Comparison of ENCODE assay signal across 1 cellular context in genomic region chr13:48094781-48095502, GRCh38.
A peak's percentile ranks its signal among the peaks of the same experiment; 100 is the strongest.
TF ChIP-seq lines count a peak whose summit lies in the region.

Gene MED4, minus strand, starts transcription at chr13:48095104. Its CDS starts 26 bp downstream, at chr13:48095078.

TF ChIP-seq in K562, 482 proteins besides CTCF, POLR2A, EP300 and RAD21 (continued from another document and continues in another):
- no peak for TF ChIP-seq ERF (CRISPR knock-in tag; IDR thresholded peaks at IDR 0.05)
- no peak for TF ChIP-seq PTTG1 (tag; IDR thresholded peaks at IDR 0.05; ENCODE audit: low read depth)
- no peak for TF ChIP-seq SFPQ (IDR thresholded peaks at IDR 0.05; ENCODE audit: low read depth, low read length)
- TF ChIP-seq ZNF778 (CRISPR knock-in tag; IDR thresholded peaks at IDR 0.05), result no peak
- TF ChIP-seq PURB (CRISPR knock-in tag; IDR thresholded peaks at IDR 0.05; ENCODE audit: low read depth), result no peak
- TF ChIP-seq ZNF584 (CRISPR knock-in tag; IDR thresholded peaks at IDR 0.05; ENCODE audit: low read depth), result no peak
- TF ChIP-seq HNRNPH1 (optimal IDR thresholded peaks at IDR 0.05; ENCODE audit: low read depth, low read length), result no peak
- TF ChIP-seq KDM1A (IDR thresholded peaks at IDR 0.05), result no peak
- TF ChIP-seq XRCC3 (IDR thresholded peaks at IDR 0.05), result no peak
- TF ChIP-seq CREB3L1 (IDR thresholded peaks at IDR 0.05; ENCODE audit: borderline replicate concordance, low read depth), result peak; percentile 71; the same call in 1 of the 2 replicates
- peak; percentile 46; the same call in 1 of the 2 replicates for TF ChIP-seq TRIM28 (IDR thresholded peaks at IDR 0.05)
- no peak for TF ChIP-seq PYGO2 (tag; IDR thresholded peaks at IDR 0.05)
- TF ChIP-seq SIX5 (IDR thresholded peaks at IDR 0.05; ENCODE audit: borderline replicate concordance in 1 of 2, insufficient read depth in 1 of 2, low read depth in 1 of 2, low read length in 2 of 2), result no peak
- TF ChIP-seq RBBP5 (IDR thresholded peaks at IDR 0.05; ENCODE audit: borderline replicate concordance, insufficient read depth, low read length, poor library complexity, severe bottlenecking), result peak; percentile 70
- no peak for TF ChIP-seq ZNF217 (CRISPR knock-in tag; IDR thresholded peaks at IDR 0.05)
- no peak for TF ChIP-seq GTF2A2 (tag; IDR thresholded peaks at IDR 0.05)
- no peak for TF ChIP-seq TFE3 (CRISPR knock-in tag; IDR thresholded peaks at IDR 0.05)
- TF ChIP-seq NFATC3 (IDR thresholded peaks at IDR 0.05), result 0 out of 2 replicates have a peak, but pooled peaks have one; percentile 23
- TF ChIP-seq ZFP91 (CRISPR knock-in tag; IDR thresholded peaks at IDR 0.05), result no peak
- no peak for TF ChIP-seq BACH1 (tag; IDR thresholded peaks at IDR 0.05)
- no peak for TF ChIP-seq TCF7L2 (IDR thresholded peaks at IDR 0.05; ENCODE audit: low read depth, low read length)
- TF ChIP-seq NBN (IDR thresholded peaks at IDR 0.05; ENCODE audit: low read depth), result no peak
- no peak for TF ChIP-seq HDGF (IDR thresholded peaks at IDR 0.05)
- no peak for TF ChIP-seq ILF3 (IDR thresholded peaks at IDR 0.05; ENCODE audit: borderline replicate concordance)
- TF ChIP-seq ZBTB49 (CRISPR knock-in tag; IDR thresholded peaks at IDR 0.05; ENCODE audit: borderline replicate concordance), result no peak
- TF ChIP-seq GMEB1 (CRISPR knock-in tag; IDR thresholded peaks at IDR 0.05), result peak; percentile 92
- TF ChIP-seq RBFOX2 (IDR thresholded peaks at IDR 0.05; ENCODE audit: low read depth, low read length), result peak; percentile 95
- no peak for TF ChIP-seq FOXP1 (CRISPR knock-in tag; IDR thresholded peaks at IDR 0.05)
- no peak for TF ChIP-seq ZSCAN29 (IDR thresholded peaks at IDR 0.05)
- TF ChIP-seq THAP7 (CRISPR knock-in tag; IDR thresholded peaks at IDR 0.05), result no peak
- no peak for TF ChIP-seq ZNF644 (tag; IDR thresholded peaks at IDR 0.05; ENCODE audit: low read depth)
- no peak for TF ChIP-seq SMAD3 (CRISPR knock-in tag; conservative IDR thresholded peaks at IDR 0.05)
- TF ChIP-seq RFX7 (CRISPR knock-in tag; IDR thresholded peaks at IDR 0.05), result no peak
- no peak for TF ChIP-seq POLR3G (IDR thresholded peaks at IDR 0.05; ENCODE audit: extremely low read depth, insufficient read length, insufficient replicate concordance)
- TF ChIP-seq CTCFL (IDR thresholded peaks at IDR 0.05; ENCODE audit: borderline replicate concordance, insufficient read depth, low read depth, low read length, poor library complexity, severe bottlenecking), result peak; percentile 99
- no peak for TF ChIP-seq TBL1XR1 (IDR thresholded peaks at IDR 0.05; ENCODE audit: low read length in 2 of 2)
- TF ChIP-seq RBM22 (IDR thresholded peaks at IDR 0.05; ENCODE audit: low read depth, low read length, poor library complexity, severe bottlenecking), result no peak
- no peak for TF ChIP-seq NCOA4 (IDR thresholded peaks at IDR 0.05; ENCODE audit: partially characterized antibody)
- no peak for TF ChIP-seq ZNF780A (CRISPR knock-in tag; IDR thresholded peaks at IDR 0.05)
- TF ChIP-seq SAFB2 (IDR thresholded peaks at IDR 0.05; ENCODE audit: borderline replicate concordance, low read depth, low read length, severe bottlenecking), result no peak
- TF ChIP-seq AFF4 (CRISPR knock-in tag; IDR thresholded peaks at IDR 0.05), result no peak
- TF ChIP-seq RNF2 (IDR thresholded peaks at IDR 0.05), result no peak
- no peak for TF ChIP-seq MLX (CRISPR knock-in tag; conservative IDR thresholded peaks at IDR 0.05)
- peak; percentile 89 for TF ChIP-seq TAF7 (tag; IDR thresholded peaks at IDR 0.05)
- TF ChIP-seq ZNF695 (CRISPR knock-in tag; IDR thresholded peaks at IDR 0.05), result no peak
- no peak for TF ChIP-seq ZNF639 (CRISPR knock-in tag; conservative IDR thresholded peaks at IDR 0.05 in 1 of 2, IDR thresholded peaks at IDR 0.05 in 1 of 2)
